ENCODE assay signal across 1 cellular context in the genomic region with DNA sequence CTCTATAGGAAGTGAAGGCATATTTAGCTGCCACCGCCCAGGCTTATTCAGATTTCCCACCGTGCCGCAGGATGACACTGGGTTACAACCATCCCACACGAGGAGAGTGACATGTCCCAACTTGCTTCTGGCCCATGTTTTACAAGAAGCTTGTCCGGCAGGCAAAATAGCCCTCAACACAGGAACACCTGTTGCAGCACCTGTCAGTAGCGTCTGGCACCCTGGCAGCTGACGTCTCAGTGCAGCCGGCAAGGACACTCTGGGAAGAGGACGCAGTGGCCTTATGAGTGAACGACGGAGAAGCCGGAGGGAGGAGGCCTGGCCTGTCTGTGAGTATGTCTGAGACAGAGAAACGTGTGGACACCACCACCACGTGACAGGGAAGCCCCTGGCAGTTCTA.
TF ChIP-seq lines count a peak whose summit lies in the region.

No MANE protein-coding gene starts in this region.

TF ChIP-seq in GM12878, 131 proteins besides CTCF, POLR2A, EP300 and RAD21:
- TF ChIP-seq, protein P1, sequence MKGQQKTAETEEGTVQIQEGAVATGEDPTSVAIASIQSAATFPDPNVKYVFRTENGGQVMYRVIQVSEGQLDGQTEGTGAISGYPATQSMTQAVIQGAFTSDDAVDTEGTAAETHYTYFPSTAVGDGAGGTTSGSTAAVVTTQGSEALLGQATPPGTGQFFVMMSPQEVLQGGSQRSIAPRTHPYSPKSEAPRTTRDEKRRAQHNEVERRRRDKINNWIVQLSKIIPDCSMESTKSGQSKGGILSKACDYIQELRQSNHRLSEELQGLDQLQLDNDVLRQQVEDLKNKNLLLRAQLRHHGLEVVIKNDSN (IDR thresholded peaks at IDR 0.05; ENCODE audit: borderline replicate concordance, extremely low read length, insufficient read depth, low read depth, low read length) = peak; percentile 34
- no peak for TF ChIP-seq HDAC6 (IDR thresholded peaks at IDR 0.05; ENCODE audit: unreplicated experiment)
